Comparison of ENCODE assay signal across 13 cellular contexts in the genomic region with DNA sequence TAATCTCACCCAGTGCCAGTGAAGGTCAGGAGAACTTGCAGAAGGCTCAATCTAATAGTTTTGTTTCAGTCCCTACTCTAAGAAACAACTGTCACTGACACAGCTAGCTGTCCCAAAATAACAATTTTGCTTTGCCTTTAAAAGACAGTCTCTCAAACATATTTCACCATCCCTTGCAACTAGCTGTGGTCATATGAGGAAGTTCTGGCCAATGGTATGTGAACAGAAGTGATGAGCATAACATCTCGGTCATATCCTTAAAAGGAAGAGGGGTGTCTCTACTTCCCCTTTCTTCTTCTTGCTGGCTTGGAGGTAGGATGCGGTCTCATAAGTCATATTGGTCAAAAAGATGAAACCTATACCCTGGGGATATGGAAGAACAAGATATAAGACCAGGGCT.
DNase-seq lines count a peak whose midpoint lies in the region; ATAC-seq and TF ChIP-seq lines count a peak whose summit lies in the region.
"Had no signal": no experiment of that assay in that cellular context is flagged by ENCODE, and none has a peak within 500 bp of the region (broad histone marks: within the 10 kb centered on the region; RNA-seq: fewer than 3 reads in every experiment).

No MANE protein-coding gene starts in this region.

- H3K27ac Mint-ChIP-seq in activated B cell treated with CpG ODN at 0.5 μM for 24 hours: no peak overlapping the region
- H3K27ac Mint-ChIP-seq: activated CD8-positive, alpha-beta T cell treated with anti-CD3 and anti-CD28 coated beads, Interleukin-2, amount 10 ng/mL, durations not matched to agents 7 days and 5 days had no signal

- no peaks in the 10 kb centered on the region for H3K27me3 Mint-ChIP-seq in activated B cell treated with CpG ODN at 0.5 μM for 24 hours

- no peak for TF ChIP-seq POLR2A in upper lobe of left lung (IDR thresholded peaks at IDR 0.05)

- 50 to 81% methylated on average over 2 of the region's 2 CpGs for WGBS in upper lobe of left lung, 2 donors

- H3K36me3 ChIP-seq in upper lobe of left lung: no peaks in the 10 kb centered on the region
- H3K36me3 ChIP-seq: lower lobe of right lung had no signal

- H3K9me3 Mint-ChIP-seq in activated B cell treated with CpG ODN at 0.5 μM for 24 hours: no peaks in the 10 kb centered on the region

- H3K4me3 ChIP-seq in upper lobe of left lung: no peak overlapping the region
- H3K4me3 ChIP-seq: dorsolateral prefrontal cortex, lower lobe of right lung had no signal

- TF ChIP-seq CTCF in activated B cell treated with CpG ODN at 0.5 μM for 24 hours (IDR thresholded peaks at IDR 0.05) (no peak), upper lobe of left lung (IDR thresholded peaks at IDR 0.05) (no peak)

- DNase-seq in activated B cell treated with CpG ODN at 0.5 μM for 24 hours: no peak
- DNase-seq in stimulated activated naive CD4-positive, alpha-beta T cell treated with Interleukin-2 at 50 U/mL for 16 hours (lab: John Stamatoyannopoulos, UW): no peak
- no peak for DNase-seq in upper lobe of left lung
- no peak for DNase-seq in NCI-H2227 treated with DMSO at 0.1 percent for 48 hours (lab: John Stamatoyannopoulos, UW)
- DNase-seq in NCI-H510A (lab: John Stamatoyannopoulos, UW): no peak
- DNase-seq: activated CD8-positive, alpha-beta T cell treated with anti-CD3 and anti-CD28 coated beads, Interleukin-2, amount 10 ng/mL, durations not matched to agents 7 days and 5 days; dorsolateral prefrontal cortex; IMR-90; lower lobe of right lung; NCI-H226 had no signal

- H3K4me3 Mint-ChIP-seq in activated B cell treated with CpG ODN at 0.5 μM for 24 hours: no peak overlapping the region
- H3K4me3 Mint-ChIP-seq: activated CD8-positive, alpha-beta T cell treated with anti-CD3 and anti-CD28 coated beads, Interleukin-2, amount 10 ng/mL, durations not matched to agents 7 days and 5 days had no signal

- CTCF ChIA-PET in activated B cell treated with CpG ODN at 0.5 μM for 24 hours (lab: Charles Lee): no interaction called here

- intact Hi-C loops in activated B cell treated with CpG ODN at 0.5 μM for 24 hours (cut with micrococcal nuclease): no loop called here

- TF ChIP-seq EP300 in upper lobe of left lung (IDR thresholded peaks at IDR 0.05): no peak

- H3K27me3 ChIP-seq in upper lobe of left lung: no peaks in the 10 kb centered on the region
- H3K27me3 ChIP-seq: dorsolateral prefrontal cortex had no signal

- H3K27ac ChIP-seq in upper lobe of left lung: no peak overlapping the region
- H3K27ac ChIP-seq: dorsolateral prefrontal cortex, lower lobe of right lung had no signal

- H3K9me3 ChIP-seq in upper lobe of left lung: no peaks in the 10 kb centered on the region
- H3K9me3 ChIP-seq: lower lobe of right lung had no signal

- ATAC-seq in GM18867 (IDR thresholded peaks at IDR 0.05; ENCODE audit: unreplicated experiment) (peak; percentile 96), GM21619 (IDR thresholded peaks at IDR 0.05; ENCODE audit: unreplicated experiment) (peak; percentile 87), HG03457 (IDR thresholded peaks at IDR 0.05; ENCODE audit: unreplicated experiment) (peak; percentile 93), activated B cell treated with CpG ODN at 0.5 μM for 24 hours (ENCODE audit: low read depth) (peak; percentile 58), upper lobe of left lung (ENCODE audit: low FRiP score in 2 of 2) (no peak)
- ATAC-seq: activated CD8-positive, alpha-beta T cell treated with anti-CD3 and anti-CD28 coated beads, Interleukin-2, amount 10 ng/mL, durations not matched to agents 7 days and 5 days; lower lobe of right lung had no signal

- no peaks in the 10 kb centered on the region for H3K4me1 ChIP-seq in upper lobe of left lung
- H3K4me1 ChIP-seq: lower lobe of right lung had no signal

- POLR2A ChIA-PET in activated B cell treated with CpG ODN at 0.5 μM for 24 hours (lab: Charles Lee): no interaction called here

- no peaks in the 10 kb centered on the region for H3K36me3 Mint-ChIP-seq in activated B cell treated with CpG ODN at 0.5 μM for 24 hours (ENCODE audit: low read depth)

- H3K4me1 Mint-ChIP-seq in activated B cell treated with CpG ODN at 0.5 μM for 24 hours: peaks cover 7% of the 10 kb centered on the region

Comparison
In these comparisons a context has a peak if more than half of its experiments do, and no peak if none do; other contexts are left out.
1. ATAC-seq: peak in GM18867 (single experiment), GM21619 (single experiment), HG03457 (single experiment) and activated B cell treated with CpG ODN at 0.5 μM for 24 hours (single experiment); none in upper lobe of left lung (0 of 2).